In genomic region chr10:79447911-79448731, GRCh38 we compare ENCODE assay signal across 22 cellular contexts. TPM values are rescaled to one million over a fixed set of nuclear protein-coding genes. Genes with fewer than 3 reads are reported as not detected.
A peak's percentile ranks its signal among the peaks of the same experiment; 100 is the strongest.
DNase-seq lines count a peak whose midpoint lies in the region; ATAC-seq and TF ChIP-seq lines count a peak whose summit lies in the region.
"Had no signal": no experiment of that assay in that cellular context is flagged by ENCODE, and none has a peak within 500 bp of the region (broad histone marks: within the 10 kb centered on the region; RNA-seq: fewer than 3 reads in every experiment).

No MANE protein-coding gene starts in this region.

- intact Hi-C loops in CD4-positive, alpha-beta T cell (cut with DNase I, micrococcal nuclease), result loop anchor here (2.0 to 10.0 kb wide), 6 partner anchors 99 to 1416 kb away; partner anchors contain the start of genes RPS24 (in 2 of the 2), ANXA11 (in 1 of the 2) and ZMIZ1 (in 1 of the 2)
- intact Hi-C loops in PC-9 (cut with micrococcal nuclease; ENCODE audit: unreplicated experiment) (loop anchor here (5.0 to 10.0 kb wide), 2 partner anchors 46 to 293 kb away; no protein-coding TSS in a partner anchor), gastrocnemius medialis (cut with DNase I; ENCODE audit: low total_unique reads) (loop anchor here (5.0 to 10.0 kb wide), 2 partner anchors 293 to 759 kb away; partner anchors contain the start of gene ANXA11), colonic mucosa (cut with DNase I) (no loop called here)

- peaks cover 18% of the 10 kb centered on the region; the same call in 1 of the 2 replicates for H3F3A ChIP-seq in PC-9 (ENCODE audit: insufficient read depth, low read depth)

- H3K36me3 Mint-ChIP-seq in CD4-positive, alpha-beta T cell (ENCODE audit: low read depth), result peaks cover 5% of the 10 kb centered on the region

- H2AFZ ChIP-seq in PC-9, result no peak overlapping the region

- H3K9me3 Mint-ChIP-seq in CD4-positive, alpha-beta T cell, result no peaks in the 10 kb centered on the region

- no peak for TF ChIP-seq CTCF in CD4-positive, alpha-beta T cell (IDR thresholded peaks at IDR 0.05)
- TF ChIP-seq CTCF in PC-9 (conservative IDR thresholded peaks at IDR 0.05) (no peak), gastrocnemius medialis (IDR thresholded peaks at IDR 0.05 in 4 of 5, conservative IDR thresholded peaks at IDR 0.05 in 1 of 5) (no peak), brain microvascular endothelial cell (IDR thresholded peaks at IDR 0.05; ENCODE audit: low read depth, low read length, missing control alignments) (no peak), colonic mucosa (IDR thresholded peaks at IDR 0.05) (no peak)

- no peaks in the 10 kb centered on the region for H3K36me3 ChIP-seq in PC-9 (ENCODE audit: low read depth)
- no peaks in the 10 kb centered on the region for H3K36me3 ChIP-seq in gastrocnemius medialis
- no peaks in the 10 kb centered on the region for H3K36me3 ChIP-seq in brain microvascular endothelial cell (replicated peaks)
- H3K36me3 ChIP-seq in colonic mucosa, result no peaks in the 10 kb centered on the region
- H3K36me3 ChIP-seq: BLaER1, lower lobe of right lung, upper lobe of left lung had no signal

- H3K9me2 ChIP-seq in PC-9 (ENCODE audit: insufficient read depth), result no peaks in the 10 kb centered on the region

- no peak overlapping the region for H3K27ac ChIP-seq in CD4-positive, alpha-beta T cell (ENCODE audit: low read depth, low read length)
- H3K27ac ChIP-seq in PC-9, result no peak overlapping the region
- peak overlapping the region; percentile 91 to 98 (median 94) for H3K27ac ChIP-seq in gastrocnemius medialis
- no peak overlapping the region for H3K27ac ChIP-seq in brain microvascular endothelial cell
- H3K27ac ChIP-seq in colonic mucosa, result no peak overlapping the region
- H3K27ac ChIP-seq: BLaER1, lower lobe of right lung, upper lobe of left lung had no signal

- peak overlapping the region; percentile 9 for H3K4me3 Mint-ChIP-seq in CD4-positive, alpha-beta T cell
- H3K4me3 Mint-ChIP-seq: activated CD8-positive, alpha-beta T cell treated with anti-CD3 and anti-CD28 coated beads, Interleukin-2, amount 10 ng/mL, durations not matched to agents 7 days and 5 days had no signal

- POLR2A ChIA-PET in CD4-positive, alpha-beta T cell (lab: Charles Lee), result no interaction called here
- POLR2A ChIA-PET in PC-9 (lab: Charles Lee; ENCODE audit: unreplicated experiment), result interaction anchor here (0.6 kb wide), 1 partner anchor 48 kb away, joined by 3 read pairs; no protein-coding TSS in a partner anchor

- BruUV-seq in PC-9 (replicated peaks; lab: Mats Ljungman, UMichigan), result no TSS peak

- no peak for TF ChIP-seq POLR2A in gastrocnemius medialis (IDR thresholded peaks at IDR 0.05)

- no peak for ATAC-seq in CD4-positive, alpha-beta T cell (ENCODE audit: poor library complexity)
- ATAC-seq in gastrocnemius medialis (no peak), HG02840 (IDR thresholded peaks at IDR 0.05; ENCODE audit: low FRiP score, unreplicated experiment) (no peak)
- ATAC-seq: activated CD4-positive, CD25-positive, alpha-beta regulatory T cell treated with anti-CD3 and anti-CD28 coated beads, Interleukin-2, amount 50 U/mL, for 24 hours; activated CD8-positive, alpha-beta T cell treated with anti-CD3 and anti-CD28 coated beads, Interleukin-2, amount 10 ng/mL, durations not matched to agents 7 days and 5 days; lower lobe of right lung had no signal

- H3K9me3 ChIP-seq in CD4-positive, alpha-beta T cell (ENCODE audit: control insufficient read depth, low read length), result no peaks in the 10 kb centered on the region
- H3K9me3 ChIP-seq in PC-9 (ENCODE audit: insufficient read depth, low read depth), result no peaks in the 10 kb centered on the region
- H3K9me3 ChIP-seq in gastrocnemius medialis, result no peaks in the 10 kb centered on the region
- no peaks in the 10 kb centered on the region for H3K9me3 ChIP-seq in colonic mucosa
- H3K9me3 ChIP-seq: BLaER1, lower lobe of right lung, upper lobe of left lung had no signal

- no peak overlapping the region for H3K27ac Mint-ChIP-seq in CD4-positive, alpha-beta T cell
- H3K27ac Mint-ChIP-seq: activated CD8-positive, alpha-beta T cell treated with anti-CD3 and anti-CD28 coated beads, Interleukin-2, amount 10 ng/mL, durations not matched to agents 7 days and 5 days had no signal

- H3K4me1 ChIP-seq in PC-9 (replicated peaks; ENCODE audit: insufficient read depth), result peaks cover 36% of the 10 kb centered on the region
- peaks cover 45 to 51% of the 10 kb centered on the region in 2 donors for H3K4me1 ChIP-seq in gastrocnemius medialis
- no peaks in the 10 kb centered on the region for H3K4me1 ChIP-seq in colonic mucosa

- no peaks in the 10 kb centered on the region for H3K27me3 Mint-ChIP-seq in CD4-positive, alpha-beta T cell

- DNase-seq in CD4-positive, alpha-beta T cell, result peak in 1 of 10 experiments; percentile 28
- no peak for DNase-seq in PC-9
- peak; percentile 73 for DNase-seq in mesenteric fat pad (ENCODE audit: low spot score)
- DNase-seq in gastrocnemius medialis, result no peak
- no peak for DNase-seq in brain microvascular endothelial cell
- no peak for DNase-seq in inferior parietal cortex (ENCODE audit: extremely low spot score)
- DNase-seq in colonic mucosa, result no peak
- DNase-seq: activated CD8-positive, alpha-beta T cell treated with anti-CD3 and anti-CD28 coated beads, Interleukin-2, amount 10 ng/mL, durations not matched to agents 7 days and 5 days; activated effector memory CD4-positive, alpha-beta T cell treated with anti-CD3 and anti-CD28 coated beads, Interleukin-2, amount 50 U/mL, for 16 hours; cerebellar nuclear complex; lower lobe of right lung; MV-4-11; NCI-H146; NCI-H2107; NCI-H748 treated with DMSO at 0.1 percent for 48 hours; nucleus accumbens; stimulated activated CD4-positive, alpha-beta T cell treated with anti-CD3 and anti-CD28 coated beads, Interleukin-2, amount 100 ng/mL, for 48 hours; T-helper 1 cell; upper lobe of left lung had no signal

- H3K4me3 ChIP-seq in PC-9, result no peak overlapping the region
- no peak overlapping the region for H3K4me3 ChIP-seq in gastrocnemius medialis
- no peak overlapping the region for H3K4me3 ChIP-seq in brain microvascular endothelial cell (ENCODE audit: low read depth, low read length)
- no peak overlapping the region for H3K4me3 ChIP-seq in colonic mucosa
- H3K4me3 ChIP-seq: BLaER1, lower lobe of right lung, upper lobe of left lung had no signal

- peak overlapping the region; percentile 43 for H3K4me2 ChIP-seq in PC-9
- H3K4me2 ChIP-seq: BLaER1 had no signal

- H3K27me3 ChIP-seq in CD4-positive, alpha-beta T cell (ENCODE audit: control insufficient read depth, insufficient read depth, low read length), result no peaks in the 10 kb centered on the region
- no peaks in the 10 kb centered on the region for H3K27me3 ChIP-seq in PC-9 (ENCODE audit: insufficient read depth, low read depth)
- no peaks in the 10 kb centered on the region for H3K27me3 ChIP-seq in gastrocnemius medialis
- no peaks in the 10 kb centered on the region for H3K27me3 ChIP-seq in brain microvascular endothelial cell (replicated peaks)
- no peaks in the 10 kb centered on the region for H3K27me3 ChIP-seq in colonic mucosa
- H3K27me3 ChIP-seq: BLaER1, upper lobe of left lung had no signal

- in situ Hi-C loops in gastrocnemius medialis (cut with MboI; ENCODE audit: low sequenced_read_pairs in 4 of 4), result loop anchor here in 1 of 4 donors (25.0 kb wide), 1 partner anchor 361 kb away; no protein-coding TSS in a partner anchor
- in situ Hi-C loops in brain microvascular endothelial cell (cut with HindIII; ENCODE audit: low pct_ligation_motif_present, low sequenced_read_pairs), result no loop called here

- CTCF ChIA-PET in CD4-positive, alpha-beta T cell (lab: Charles Lee), result no interaction called here
- CTCF ChIA-PET in PC-9 (lab: Charles Lee), result interaction anchor here (0.6 kb wide), 1 partner anchor 59 kb away, joined by 3 read pairs; no protein-coding TSS in a partner anchor

- H3K79me2 ChIP-seq in PC-9 (ENCODE audit: low read depth), result peaks cover 9% of the 10 kb centered on the region

- H4K20me1 ChIP-seq in PC-9 (ENCODE audit: insufficient read depth), result no peaks in the 10 kb centered on the region

- peaks cover 29% of the 10 kb centered on the region for H3K4me1 Mint-ChIP-seq in CD4-positive, alpha-beta T cell (ENCODE audit: low read depth)

- H3K9ac ChIP-seq in colonic mucosa (ENCODE audit: low read depth in 2 of 2, low read length in 2 of 2), result no peak overlapping the region
- H3K9ac ChIP-seq: BLaER1 had no signal

RNA-seq across cellular contexts. Expression of gene ZCCHC24, which starts 2.7 kb away (rescaled TPM):
- under 1 TPM; 0.67 to 0.85 TPM for total RNA-seq in CD4-positive, alpha-beta T cell
- total RNA-seq in PC-9 (2021) (6.0 and 6.3 TPM in 2 replicates), mesenteric fat pad (90.8 TPM), gastrocnemius medialis (100 to 1,000 TPM in 1 of 4 donors, 10 to 100 TPM in 3; 59.6 to 122 (median 84.5) TPM), colonic mucosa (10 to 100 TPM in 1 of 2 donors, 1 to 10 TPM in 1; 4.6 to 19.1 TPM)

Comparison
In these comparisons a context has a peak if more than half of its experiments do, and no peak if none do; other contexts are left out.
1. H3K27ac ChIP-seq: peak in gastrocnemius medialis (4 of 4); none in CD4-positive, alpha-beta T cell (single experiment), PC-9 (single experiment), brain microvascular endothelial cell (single experiment) and colonic mucosa (single experiment).